In the genomic region with DNA sequence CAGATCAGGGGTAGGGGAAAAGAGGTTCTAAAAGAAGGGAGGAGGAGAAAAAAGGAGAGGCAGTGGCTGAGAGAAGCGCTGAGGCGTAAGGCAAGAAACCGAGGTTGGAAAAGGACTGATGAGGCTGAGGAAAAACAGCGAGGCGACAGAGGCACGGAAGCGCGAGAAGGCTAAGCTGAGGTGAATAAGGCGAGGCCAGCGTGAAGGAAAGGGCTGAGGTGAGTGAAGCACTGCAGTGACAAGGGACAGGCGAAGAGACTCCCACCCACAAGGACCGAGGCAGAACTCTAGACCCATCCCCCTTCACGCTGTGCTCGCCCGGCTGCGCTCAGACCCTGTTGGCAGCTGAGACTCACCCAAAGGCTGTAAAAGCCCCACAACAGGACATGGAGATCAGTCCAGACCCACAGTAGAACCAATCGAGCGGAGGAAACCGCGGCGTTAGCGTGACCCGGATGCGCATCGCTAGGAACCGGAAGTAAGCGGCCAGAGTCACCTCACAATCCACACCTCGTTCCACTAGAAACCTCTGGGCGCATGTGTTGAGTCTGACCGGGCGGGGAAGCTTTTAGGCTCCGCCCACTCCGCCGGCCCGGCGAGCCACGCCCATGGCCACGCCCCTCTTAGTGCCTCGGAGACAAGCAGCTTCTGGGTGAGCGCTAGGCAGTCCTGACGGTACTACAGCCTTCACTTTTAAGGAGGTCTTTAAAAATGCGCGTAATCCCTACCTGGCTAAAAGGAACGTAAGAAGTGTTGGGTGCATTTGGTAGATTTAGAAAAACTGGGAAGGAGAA, we compare ENCODE assay signal across 8 cellular contexts. TPM values are rescaled to one million over a fixed set of nuclear protein-coding genes. Genes with fewer than 3 reads are reported as not detected.
DNase-seq lines count a peak whose midpoint lies in the region; ATAC-seq lines count a peak whose summit lies in the region.

EYA3 (minus strand) TSS at position 443 of the 794 bp plus-strand sequence. CDS start 30,584 bp downstream, outside the sequence.

- H3K23ac ChIP-seq in mesenchymal stem cell (ENCODE audit: low read length in 2 of 2), result peak within 1 kb of the TSS in 1 of 2 experiments; percentile 73

- no peak within 1 kb of the TSS for H2BK15ac ChIP-seq in mesenchymal stem cell (ENCODE audit: low read depth, poor library complexity, severe bottlenecking)

- no peak within 1 kb of the TSS for H2AK5ac ChIP-seq in mesenchymal stem cell (ENCODE audit: low read length, severe bottlenecking)

- peak within 1 kb of the TSS; percentile 88 for H3K27ac ChIP-seq in mesenchymal stem cell (ENCODE audit: low read length, poor library complexity, severe bottlenecking)

- peaks cover 1% of the 10 kb centered on the region for H3K79me1 ChIP-seq in mesenchymal stem cell (replicated peaks; ENCODE audit: low read length, poor library complexity, severe bottlenecking)

- peak within 1 kb of the TSS; percentile 74 for H3K4me2 ChIP-seq in mesenchymal stem cell (ENCODE audit: low read length, poor library complexity, severe bottlenecking)

- H3K4ac ChIP-seq in mesenchymal stem cell (ENCODE audit: low read depth in 1 of 2, low read length in 2 of 2), result peak within 1 kb of the TSS; percentile 37 to 82

- H3K9me3 Mint-ChIP-seq in activated CD8-positive, alpha-beta memory T cell treated with anti-CD3 and anti-CD28 coated beads, Interleukin-2, amount 10 ng/mL, durations not matched to agents 7 days and 5 days (ENCODE audit: low read depth), result no peaks in the 10 kb centered on the region

- H3K4me1 ChIP-seq in NT2/D1 (ENCODE audit: insufficient read depth, insufficient read length) (no peaks in the 10 kb centered on the region), endocrine pancreas (ENCODE audit: control insufficient read depth, insufficient read depth, low read length) (peaks cover 22% of the 10 kb centered on the region), mesenchymal stem cell (ENCODE audit: control insufficient read depth, insufficient read depth, low read depth, low read length) (peaks cover 8% of the 10 kb centered on the region)

- H3K9me3 ChIP-seq in NT2/D1 (ENCODE audit: insufficient read depth, low read length), result no peaks in the 10 kb centered on the region
- no peaks in the 10 kb centered on the region for H3K9me3 ChIP-seq in endocrine pancreas (ENCODE audit: control insufficient read depth, low read length)
- H3K9me3 ChIP-seq in mesenchymal stem cell (ENCODE audit: control insufficient read depth, low read length), result no peaks in the 10 kb centered on the region

- peak within 1 kb of the TSS; percentile 76 for H4K91ac ChIP-seq in mesenchymal stem cell (ENCODE audit: low read length)

- H3K4me3 Mint-ChIP-seq in activated CD8-positive, alpha-beta memory T cell treated with anti-CD3 and anti-CD28 coated beads, Interleukin-2, amount 10 ng/mL, durations not matched to agents 7 days and 5 days, result peak within 1 kb of the TSS; percentile 97

- H2BK12ac ChIP-seq in mesenchymal stem cell (ENCODE audit: low read length in 2 of 2), result peak within 1 kb of the TSS in 1 of 2 experiments; percentile 8

- H3K4me1 Mint-ChIP-seq in activated CD8-positive, alpha-beta memory T cell treated with anti-CD3 and anti-CD28 coated beads, Interleukin-2, amount 10 ng/mL, durations not matched to agents 7 days and 5 days, result peaks cover 36% of the 10 kb centered on the region

- H3K4me3 ChIP-seq in NT2/D1 (ENCODE audit: insufficient read length, low read depth) (peak within 1 kb of the TSS; percentile 99), endocrine pancreas (ENCODE audit: control insufficient read depth, insufficient read depth, low read length) (peak within 1 kb of the TSS; percentile 69), mesenchymal stem cell (ENCODE audit: insufficient read depth in 1 of 2, low read depth in 1 of 2, low read length in 2 of 2) (peak within 1 kb of the TSS; percentile 82 to 97)

- H3K27me3 Mint-ChIP-seq in activated CD8-positive, alpha-beta memory T cell treated with anti-CD3 and anti-CD28 coated beads, Interleukin-2, amount 10 ng/mL, durations not matched to agents 7 days and 5 days, result peaks cover 6% of the 10 kb centered on the region

- H3K27me3 ChIP-seq in NT2/D1 (ENCODE audit: insufficient read depth, insufficient read length) (no peaks in the 10 kb centered on the region), endocrine pancreas (ENCODE audit: control insufficient read depth, insufficient read depth, low read length) (no peaks in the 10 kb centered on the region), mesenchymal stem cell (ENCODE audit: control insufficient read depth in 1 of 2, insufficient read depth in 1 of 2, low read length in 2 of 2) (no peaks in the 10 kb centered on the region)

- H3K27ac Mint-ChIP-seq in activated CD8-positive, alpha-beta memory T cell treated with anti-CD3 and anti-CD28 coated beads, Interleukin-2, amount 10 ng/mL, durations not matched to agents 7 days and 5 days, result peak within 1 kb of the TSS; percentile 97

- H3K36me3 Mint-ChIP-seq in activated CD8-positive, alpha-beta memory T cell treated with anti-CD3 and anti-CD28 coated beads, Interleukin-2, amount 10 ng/mL, durations not matched to agents 7 days and 5 days, result no peaks in the 10 kb centered on the region

- H3K9ac ChIP-seq in NT2/D1 (ENCODE audit: insufficient read length, low read depth), result peak within 1 kb of the TSS; percentile 100
- H3K9ac ChIP-seq in endocrine pancreas (ENCODE audit: control insufficient read depth, insufficient read depth, low read length), result peak within 1 kb of the TSS; percentile 75
- peak within 1 kb of the TSS; percentile 94 for H3K9ac ChIP-seq in mesenchymal stem cell (ENCODE audit: low read length)

- H2BK120ac ChIP-seq in mesenchymal stem cell (ENCODE audit: low read depth, low read length), result no peak within 1 kb of the TSS

- peak within 1 kb of the TSS; percentile 11 for H2BK5ac ChIP-seq in mesenchymal stem cell (ENCODE audit: low read depth, low read length, poor library complexity, severe bottlenecking)

- peak within 1 kb of the TSS in 1 of 2 experiments; percentile 69 for H3K14ac ChIP-seq in mesenchymal stem cell (ENCODE audit: low read length in 2 of 2)

- peak within 1 kb of the TSS; percentile 81 to 88 for H3K18ac ChIP-seq in mesenchymal stem cell (ENCODE audit: low read depth in 1 of 2, low read length in 2 of 2)

- ATAC-seq in GM21381 (IDR thresholded peaks at IDR 0.05; ENCODE audit: unreplicated experiment), result peak; percentile 92
- ATAC-seq in activated CD8-positive, alpha-beta memory T cell treated with anti-CD3 and anti-CD28 coated beads, Interleukin-2, amount 10 ng/mL, durations not matched to agents 7 days and 5 days, result peak; percentile 89

- H2AFZ ChIP-seq in mesenchymal stem cell (ENCODE audit: low read depth, low read length), result peak within 1 kb of the TSS; percentile 67

- CTCF ChIA-PET in activated CD8-positive, alpha-beta memory T cell treated with anti-CD3 and anti-CD28 coated beads, Interleukin-2, amount 10 ng/mL, durations not matched to agents 7 days and 5 days (lab: Charles Lee), result interaction anchor here (0.7 to 10.1 kb wide), 22 partner anchors 9 to 363 kb away, joined by 3 to 206 read pairs (median 4); partner anchors contain the start of genes ATP5IF1 and FAM76A

- under 1% methylated on average over 44 of the region's 44 CpGs for WGBS in mesenchymal stem cell

- DNase-seq in COR-L47 (lab: John Stamatoyannopoulos, UW) (peak; percentile 97), HUDEP-2 (lab: John Stamatoyannopoulos, UW; ENCODE audit: unreplicated experiment in 76 of 76) (peak; percentile 65 to 99 (median 98)), NT2/D1 (ENCODE audit: low read depth, low spot score) (peak; percentile 100), mesenchymal stem cell (peak; percentile 98)
- peak; percentile 99 for DNase-seq in activated CD8-positive, alpha-beta memory T cell treated with anti-CD3 and anti-CD28 coated beads, Interleukin-2, amount 10 ng/mL, durations not matched to agents 7 days and 5 days
- DNase-seq in stimulated activated CD8-positive, alpha-beta memory T cell treated with anti-CD3 and anti-CD28 coated beads, Interleukin-12 subunit alpha, Interleukin-12 subunit beta, amount 100 ng/mL, for 4 hours (ENCODE audit: low read depth), result peak; percentile 99

- H3K36me3 ChIP-seq in NT2/D1 (ENCODE audit: insufficient read depth, insufficient read length, low read length), result no peaks in the 10 kb centered on the region
- no peaks in the 10 kb centered on the region for H3K36me3 ChIP-seq in endocrine pancreas (ENCODE audit: control insufficient read depth, insufficient read depth, low read length)
- H3K36me3 ChIP-seq in mesenchymal stem cell (ENCODE audit: control insufficient read depth in 1 of 2, insufficient read depth in 2 of 2, low read depth in 1 of 2, low read length in 2 of 2), result no peaks in the 10 kb centered on the region

- peak within 1 kb of the TSS; percentile 9 for H4K8ac ChIP-seq in mesenchymal stem cell (ENCODE audit: low read length)

RNA-seq across cellular contexts. Expression of gene EYA3, which starts in this region (rescaled TPM):
- total RNA-seq in activated CD8-positive, alpha-beta memory T cell treated with anti-CD3 and anti-CD28 coated beads, Interleukin-2, amount 10 ng/mL, durations not matched to agents 7 days and 5 days, result 10 to 100 TPM; 33.2 to 33.4 TPM
- polyA plus RNA-seq in mesenchymal stem cell (2013, experiment 1 of 2), result 11.4 TPM
- polyA plus RNA-seq in mesenchymal stem cell (2013, experiment 2 of 2), result 10.9 TPM

Comparison
In these comparisons a context has a peak if more than half of its experiments do, and no peak if none do; other contexts are left out.
1. Peak in every context shown above with its lines: DNase-seq, ATAC-seq, H3K4me3 ChIP-seq and H3K27ac ChIP-seq.